10 cellular contexts compared by ENCODE assay signal in the genomic region with DNA sequence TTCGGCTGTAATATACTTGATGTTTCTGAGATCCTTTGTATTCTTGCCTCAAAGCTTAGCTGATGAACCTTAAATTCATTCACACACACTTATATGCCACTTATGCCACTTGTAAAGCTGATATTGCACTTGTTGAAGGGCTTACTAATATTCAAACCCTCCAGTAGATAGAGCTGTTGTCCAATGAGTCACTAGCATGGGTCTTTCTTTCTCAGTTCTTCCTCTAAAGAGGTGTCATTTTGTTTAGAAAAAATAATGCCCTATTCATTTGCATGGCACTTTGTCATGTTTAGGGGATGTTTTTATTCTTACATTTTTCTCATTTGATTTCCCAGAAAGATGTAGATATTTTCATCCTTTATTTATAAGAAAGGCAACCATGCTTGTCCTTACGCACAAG. TPM values are rescaled to one million over a fixed set of nuclear protein-coding genes. Genes with fewer than 3 reads are reported as not detected.
A peak's percentile ranks its signal among the peaks of the same experiment; 100 is the strongest.
DNase-seq lines count a peak whose midpoint lies in the region; ATAC-seq, FAIRE-seq and TF ChIP-seq lines count a peak whose summit lies in the region.
"Had no signal": no experiment of that assay in that cellular context is flagged by ENCODE, and none has a peak within 500 bp of the region (broad histone marks: within the 10 kb centered on the region; RNA-seq: fewer than 3 reads in every experiment).

No MANE protein-coding gene starts in this region.

- no peak for TF ChIP-seq POLR2A in GM12878 (IDR thresholded peaks at IDR 0.05; ENCODE audit: low read depth, low read length)

- no peak overlapping the region for H3K27ac Mint-ChIP-seq in activated naive CD8-positive, alpha-beta T cell treated with anti-CD3 and anti-CD28 coated beads, Interleukin-2, amount 50 U/mL, for 24 hours
- H3K27ac Mint-ChIP-seq in activated naive CD8-positive, alpha-beta T cell treated with anti-CD3 and anti-CD28 coated beads for 36 hours: no peak overlapping the region

- BruUV-seq in GM12878 (replicated peaks; lab: Mats Ljungman, UMichigan): no TSS peak

- no peaks in the 10 kb centered on the region for H4K20me1 ChIP-seq in GM12878 (ENCODE audit: control insufficient read depth, insufficient read depth)

- no peaks in the 10 kb centered on the region for H3K9me3 Mint-ChIP-seq in activated naive CD8-positive, alpha-beta T cell treated with anti-CD3 and anti-CD28 coated beads, Interleukin-2, amount 50 U/mL, for 24 hours
- no peaks in the 10 kb centered on the region for H3K9me3 Mint-ChIP-seq in activated naive CD8-positive, alpha-beta T cell treated with anti-CD3 and anti-CD28 coated beads for 36 hours

- no peak for DNase-seq in activated naive CD8-positive, alpha-beta T cell treated with anti-CD3 and anti-CD28 coated beads, Interleukin-2, amount 50 U/mL, for 24 hours
- no peak for DNase-seq in activated naive CD8-positive, alpha-beta T cell treated with anti-CD3 and anti-CD28 coated beads for 36 hours
- DNase-seq in GM12878 (ENCODE audit: low read depth, low spot score): no peak
- no peak for DNase-seq in stimulated activated naive CD8-positive, alpha-beta T cell treated with anti-CD3 and anti-CD28 coated beads, Interleukin-15, Interleukin-2, amounts not matched to agents 100 U/mL and 50 U/mL, for 24 hours
- DNase-seq in DMS153 treated with DMSO at 0.1 percent for 48 hours (lab: John Stamatoyannopoulos, UW; ENCODE audit: unreplicated experiment): no peak
- DNase-seq: DMS153, NCI-H748 treated with DMSO at 0.1 percent for 48 hours had no signal

- H3K4me2 ChIP-seq in GM12878 (ENCODE audit: control insufficient read depth, insufficient read depth): no peak overlapping the region

- H2AFZ ChIP-seq in GM12878 (ENCODE audit: control insufficient read depth, low read depth, low read length): no peak overlapping the region

- in situ Hi-C loops in GM12878 (cut with MboI): no loop called here

- peak; percentile 52 for ATAC-seq in activated naive CD8-positive, alpha-beta T cell treated with anti-CD3 and anti-CD28 coated beads, Interleukin-2, amount 50 U/mL, for 24 hours
- ATAC-seq in HG03108 (IDR thresholded peaks at IDR 0.05; ENCODE audit: unreplicated experiment): peak; percentile 35
- peak; percentile 62 for ATAC-seq in GM12878
- peak; percentile 40 for ATAC-seq in stimulated activated naive CD8-positive, alpha-beta T cell treated with anti-CD3 and anti-CD28 coated beads, Interleukin-15, Interleukin-2, amounts not matched to agents 100 U/mL and 50 U/mL, for 24 hours
- no peak for ATAC-seq in HG02885 (IDR thresholded peaks at IDR 0.05; ENCODE audit: poor library complexity, unreplicated experiment)
- ATAC-seq in HG02970 (IDR thresholded peaks at IDR 0.05; ENCODE audit: low FRiP score, unreplicated experiment): no peak

- no peaks in the 10 kb centered on the region for H3K27me3 Mint-ChIP-seq in activated naive CD8-positive, alpha-beta T cell treated with anti-CD3 and anti-CD28 coated beads, Interleukin-2, amount 50 U/mL, for 24 hours
- H3K27me3 Mint-ChIP-seq in activated naive CD8-positive, alpha-beta T cell treated with anti-CD3 and anti-CD28 coated beads for 36 hours: no peaks in the 10 kb centered on the region

- intact Hi-C loops in GM12878 (cut with micrococcal nuclease; ENCODE audit: unreplicated experiment): no loop called here

- FAIRE-seq in GM12878 (lab: Jason Lieb, UNC): peak; percentile 66

- no peaks in the 10 kb centered on the region for H3K79me2 ChIP-seq in GM12878 (ENCODE audit: control insufficient read depth, insufficient read depth, low read length)

- CTCF ChIA-PET in GM12878 (lab: Yijun Ruan, JAX): interaction anchor here (0.9 to 2.1 kb wide), 11 partner anchors 12 to 290 kb away, joined by 3 to 12 read pairs (median 3); no protein-coding TSS in a partner anchor

- H3K27ac ChIP-seq in GM12878 (ENCODE audit: control insufficient read depth, insufficient read depth): no peak overlapping the region

- TF ChIP-seq EP300 in GM12878 (IDR thresholded peaks at IDR 0.05; ENCODE audit: borderline replicate concordance in 1 of 2, control insufficient read depth in 1 of 2, low read depth in 2 of 2, low read length in 2 of 2): no peak

- WGBS in GM12878 (ENCODE audit: insufficient coverage, insufficient replicate concordance, low lambda C conversion rate, missing lambda C conversion rate): 100% methylated on average over 2 of the region's 2 CpGs

- H3K9me3 ChIP-seq in GM12878 (replicated peaks; ENCODE audit: control insufficient read depth, insufficient read depth, low read length): no peaks in the 10 kb centered on the region

- peaks cover 20% of the 10 kb centered on the region for H3K4me1 Mint-ChIP-seq in activated naive CD8-positive, alpha-beta T cell treated with anti-CD3 and anti-CD28 coated beads, Interleukin-2, amount 50 U/mL, for 24 hours
- peaks cover 28% of the 10 kb centered on the region for H3K4me1 Mint-ChIP-seq in activated naive CD8-positive, alpha-beta T cell treated with anti-CD3 and anti-CD28 coated beads for 36 hours

- POLR2A ChIA-PET in GM12878 (lab: Charles Lee): interaction anchor here (0.9 kb wide), 1 partner anchor 18 kb away, joined by 3 read pairs; no protein-coding TSS in a partner anchor

- no peak overlapping the region for H3K4me3 ChIP-seq in GM12878

- no peaks in the 10 kb centered on the region for H3K4me1 ChIP-seq in GM12878 (ENCODE audit: control insufficient read depth, insufficient read depth, low read length)

- H3K4me3 Mint-ChIP-seq in activated naive CD8-positive, alpha-beta T cell treated with anti-CD3 and anti-CD28 coated beads, Interleukin-2, amount 50 U/mL, for 24 hours: no peak overlapping the region
- no peak overlapping the region for H3K4me3 Mint-ChIP-seq in activated naive CD8-positive, alpha-beta T cell treated with anti-CD3 and anti-CD28 coated beads for 36 hours

- TF ChIP-seq CTCF in GM12878 (IDR thresholded peaks at IDR 0.05 in 2 of 3, conservative IDR thresholded peaks at IDR 0.05 in 1 of 3; ENCODE audit: control insufficient read depth in 2 of 3, extremely low read depth in 1 of 3, insufficient read depth in 1 of 3, low read depth in 3 of 3, low read length in 3 of 3): peak in 1 of 3 experiments; percentile 28; a peak in 1 of 6 replicates

- SMC1A ChIA-PET in GM12878 (lab: Charles Lee; ENCODE audit: uncharacterized antibody, unreplicated experiment): interaction anchor here (1.2 to 1.5 kb wide), 3 partner anchors 19 to 59 kb away, joined by 3 to 4 read pairs (median 4); no protein-coding TSS in a partner anchor

- peaks cover 0 to 11% of the 10 kb centered on the region in 2 experiments; a peak in 2 of 4 replicates for H3K36me3 ChIP-seq in GM12878 (ENCODE audit: control insufficient read depth in 2 of 2, insufficient read depth in 2 of 2, low read length in 1 of 2)

- RAD21 ChIA-PET in GM12878 (lab: Charles Lee; ENCODE audit: unreplicated experiment): interaction anchor here (1.1 to 1.8 kb wide), 4 partner anchors 16 to 272 kb away, joined by 3 to 6 read pairs (median 3); no protein-coding TSS in a partner anchor

- no peaks in the 10 kb centered on the region for H3K27me3 ChIP-seq in GM12878 (replicated peaks in 1 of 2; ENCODE audit: control insufficient read depth in 2 of 2, insufficient read depth in 2 of 2, low read length in 1 of 2)

- peaks cover 18% of the 10 kb centered on the region for H3K36me3 Mint-ChIP-seq in activated naive CD8-positive, alpha-beta T cell treated with anti-CD3 and anti-CD28 coated beads, Interleukin-2, amount 50 U/mL, for 24 hours (ENCODE audit: low read depth)
- H3K36me3 Mint-ChIP-seq in activated naive CD8-positive, alpha-beta T cell treated with anti-CD3 and anti-CD28 coated beads for 36 hours: peaks cover 7% of the 10 kb centered on the region

- H3K9ac ChIP-seq in GM12878 (ENCODE audit: control insufficient read depth, insufficient read depth, low read length): no peak overlapping the region

- peak; percentile 42 for TF ChIP-seq RAD21 in GM12878 (IDR thresholded peaks at IDR 0.05; ENCODE audit: insufficient read depth, low read depth, low read length)

TF ChIP-seq in GM12878, 131 proteins besides CTCF, POLR2A, EP300 and RAD21 (continues in another document):
- TF ChIP-seq, protein P1, sequence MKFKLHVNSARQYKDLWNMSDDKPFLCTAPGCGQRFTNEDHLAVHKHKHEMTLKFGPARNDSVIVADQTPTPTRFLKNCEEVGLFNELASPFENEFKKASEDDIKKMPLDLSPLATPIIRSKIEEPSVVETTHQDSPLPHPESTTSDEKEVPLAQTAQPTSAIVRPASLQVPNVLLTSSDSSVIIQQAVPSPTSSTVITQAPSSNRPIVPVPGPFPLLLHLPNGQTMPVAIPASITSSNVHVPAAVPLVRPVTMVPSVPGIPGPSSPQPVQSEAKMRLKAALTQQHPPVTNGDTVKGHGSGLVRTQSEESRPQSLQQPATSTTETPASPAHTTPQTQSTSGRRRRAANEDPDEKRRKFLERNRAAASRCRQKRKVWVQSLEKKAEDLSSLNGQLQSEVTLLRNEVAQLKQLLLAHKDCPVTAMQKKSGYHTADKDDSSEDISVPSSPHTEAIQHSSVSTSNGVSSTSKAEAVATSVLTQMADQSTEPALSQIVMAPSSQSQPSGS (IDR thresholded peaks at IDR 0.05; ENCODE audit: low read length): no peak
- TF ChIP-seq ZNF384 (IDR thresholded peaks at IDR 0.05; ENCODE audit: borderline replicate concordance, low read depth, low read length): no peak
- TF ChIP-seq STAT1 (conservative IDR thresholded peaks at IDR 0.05): no peak
- no peak for TF ChIP-seq SMARCA5 (IDR thresholded peaks at IDR 0.05)
- TF ChIP-seq YBX1 (IDR thresholded peaks at IDR 0.05): no peak
- no peak for TF ChIP-seq SP1 (IDR thresholded peaks at IDR 0.05; ENCODE audit: low read depth, low read length)
- TF ChIP-seq LARP7 (IDR thresholded peaks at IDR 0.05): no peak
- no peak for TF ChIP-seq ZZZ3 (IDR thresholded peaks at IDR 0.05; ENCODE audit: control insufficient read depth, insufficient read length, low read depth)

RNA-seq across cellular contexts. Expression of gene MON2, which starts 56.4 kb away (rescaled TPM):
- 10 to 100 TPM; 19.1 to 19.8 TPM for total RNA-seq in activated naive CD8-positive, alpha-beta T cell treated with anti-CD3 and anti-CD28 coated beads for 36 hours
- 350 and 393 TPM in 2 replicates for total RNA-seq in GM12878 (2013; cell fraction: nucleolus; rRNA removed)
- 23.8 and 24.9 TPM in 2 replicates for total RNA-seq in GM12878 (2014; rRNA removed)
- total RNA-seq in GM12878 (2014; rRNA removed; fragmentation: Illumina TruSeq; extraction: Trizol): 34.3 and 39.2 TPM in 2 replicates
- 28.7 and 32.4 TPM in 2 replicates for total RNA-seq in GM12878 (2021)
- 9.7 TPM for polyA plus RNA-seq in GM12878 (2011; ENCODE audit: low read depth)
- polyA plus RNA-seq in GM12878 (2011; rRNA removed): 22.9 and 31.9 TPM in 2 replicates
- polyA plus RNA-seq in GM12878 (2011; cell fraction: cytosol; rRNA removed): 5.5 and 10.3 TPM in 2 replicates
- polyA plus RNA-seq in GM12878 (2011; cell fraction: nucleus; rRNA removed): 54.9 TPM in 2 replicates
- polyA plus RNA-seq in GM12878 (2012): 15.3 and 21.1 TPM in 2 replicates
- 27.1 and 34.6 TPM in 2 replicates for polyA plus RNA-seq in GM12878 (2014; fragmentation: Illumina TruSeq; extraction: Trizol)
- 1 to 10 TPM; 5.4 to 5.9 TPM for polyA plus RNA-seq in GM12878 (2014; fragmentation: Nextera tagmentation; extraction: Ambion mirVana)
- polyA plus RNA-seq in GM12878 (2014; rRNA removed): 16.9 and 17.9 TPM in 2 replicates
- polyA plus RNA-seq in GM12878 (2016; fragmentation: Nextera tagmentation; extraction: Ambion mirVana): 10 to 100 TPM; 22.0 to 25.2 TPM
- polyA minus RNA-seq in GM12878 (2011; rRNA and poly(A)+ RNA removed): 34.5 and 49.2 TPM in 2 replicates
- 9.1 and 14.2 TPM in 2 replicates for polyA minus RNA-seq in GM12878 (2011; cell fraction: cytosol; rRNA and poly(A)+ RNA removed)
- polyA minus RNA-seq in GM12878 (2011; cell fraction: nucleus; rRNA and poly(A)+ RNA removed): 57.7 and 76.9 TPM in 2 replicates

Comparison
In these comparisons a context has a peak if more than half of its experiments do, and no peak if none do; other contexts are left out.
1. ATAC-seq: peak in activated naive CD8-positive, alpha-beta T cell treated with anti-CD3 and anti-CD28 coated beads, Interleukin-2, amount 50 U/mL, for 24 hours (single experiment), HG03108 (single experiment), GM12878 (single experiment) and stimulated activated naive CD8-positive, alpha-beta T cell treated with anti-CD3 and anti-CD28 coated beads, Interleukin-15, Interleukin-2, amounts not matched to agents 100 U/mL and 50 U/mL, for 24 hours (single experiment); none in HG02885 (single experiment) and HG02970 (single experiment).